In the genomic region with DNA sequence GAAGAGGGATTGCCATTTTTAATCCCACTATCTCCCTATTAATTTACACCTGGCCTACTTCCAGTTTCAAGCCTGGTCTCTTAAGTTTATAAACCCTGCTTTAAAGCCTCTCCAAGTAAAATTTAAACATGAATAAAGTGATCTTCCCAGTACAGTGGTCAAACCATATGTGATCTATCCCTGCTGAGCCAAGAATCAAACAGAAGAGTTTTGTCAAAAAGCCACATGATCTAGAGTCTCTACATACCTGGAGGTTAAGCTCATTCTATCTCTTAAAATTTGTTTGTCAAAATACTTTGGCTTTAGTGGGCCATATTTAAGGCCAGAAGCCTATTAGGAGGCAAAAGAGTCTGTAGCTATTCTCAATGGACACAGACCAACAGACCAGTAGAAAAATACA, we compare ENCODE assay signal across 24 cellular contexts. TPM values are rescaled to one million over a fixed set of nuclear protein-coding genes. Genes with fewer than 3 reads are reported as not detected.
"Had no signal": no experiment of that assay in that cellular context is flagged by ENCODE, and none has a peak within 500 bp of the region (broad histone marks: within the 10 kb centered on the region; RNA-seq: fewer than 3 reads in every experiment).

No MANE protein-coding gene starts in this region.

- H3K9me2 ChIP-seq: SK-N-SH had no signal

- H3K4me1 Mint-ChIP-seq: activated CD4-positive, alpha-beta memory T cell treated with anti-CD3 and anti-CD28 coated beads, Interleukin-2, amount 10 ng/mL, durations not matched to agents 7 days and 5 days; activated CD4-positive, alpha-beta T cell treated with anti-CD3 and anti-CD28 coated beads for 36 hours had no signal

- H3K9me3 ChIP-seq: SK-N-SH had no signal

- H3K9ac ChIP-seq: SK-N-SH had no signal

- H3K27ac Mint-ChIP-seq: activated CD4-positive, alpha-beta memory T cell treated with anti-CD3 and anti-CD28 coated beads, Interleukin-2, amount 10 ng/mL, durations not matched to agents 7 days and 5 days; activated CD4-positive, alpha-beta T cell treated with anti-CD3 and anti-CD28 coated beads for 36 hours; activated T-cell treated with anti-CD3 and anti-CD28 coated beads, Interleukin-2, amount 50 U/mL, for 72 hours; activated T-helper 2 cell treated with anti-CD3 and anti-CD28 coated beads, Interferon-gamma antibody, Interleukin-2, Interleukin-4, amounts not matched to agents 10 μg/mL and 5 μg/mL and 100 μg/mL, durations not matched to agents 14 hours and 24 hours and 36 hours had no signal

- H3K27me3 ChIP-seq: brain microvascular endothelial cell, cardiac muscle cell had no signal

- H3K27me3 Mint-ChIP-seq: activated CD4-positive, alpha-beta memory T cell treated with anti-CD3 and anti-CD28 coated beads, Interleukin-2, amount 10 ng/mL, durations not matched to agents 7 days and 5 days; activated CD4-positive, alpha-beta T cell treated with anti-CD3 and anti-CD28 coated beads for 36 hours had no signal

- DNase-seq: activated CD4-positive, alpha-beta memory T cell treated with anti-CD3 and anti-CD28 coated beads, Interleukin-2, amount 10 ng/mL, durations not matched to agents 7 days and 5 days; activated CD4-positive, alpha-beta T cell treated with anti-CD3 and anti-CD28 coated beads for 36 hours; activated CD4-positive, alpha-beta T cell treated with anti-CD3 and anti-CD28 coated beads, Interleukin-2, amount 50 U/mL, for 1 hour; activated naive CD4-positive, alpha-beta T cell treated with anti-CD3 and anti-CD28 coated beads, Interleukin-2, amount 50 U/mL, for 16 hours; activated T-cell treated with anti-CD3 and anti-CD28 coated beads for 4 hours; activated T-cell treated with anti-CD3 and anti-CD28 coated beads, Interleukin-2, amount 50 U/mL, for 72 hours; aorta; brain microvascular endothelial cell; Kasumi-1; NCI-H146; NCI-H187 treated with DMSO at 0.1 percent for 48 hours; NCI-H2081 treated with DMSO at 0.1 percent for 48 hours; NCI-H526 treated with DMSO at 0.1 percent for 48 hours; NCI-H82; SK-N-SH; T-helper 1 cell; WERI-Rb-1 had no signal

- H3K9me3 Mint-ChIP-seq: activated CD4-positive, alpha-beta memory T cell treated with anti-CD3 and anti-CD28 coated beads, Interleukin-2, amount 10 ng/mL, durations not matched to agents 7 days and 5 days; activated T-cell treated with anti-CD3 and anti-CD28 coated beads, Interleukin-2, amount 50 U/mL, for 72 hours; activated T-helper 2 cell treated with anti-CD3 and anti-CD28 coated beads, Interferon-gamma antibody, Interleukin-2, Interleukin-4, amounts not matched to agents 10 μg/mL and 5 μg/mL and 100 μg/mL, durations not matched to agents 14 hours and 24 hours and 36 hours had no signal

- H3K36me3 ChIP-seq: brain microvascular endothelial cell, WERI-Rb-1 had no signal

- ATAC-seq: activated CD4-positive, alpha-beta T cell treated with anti-CD3 and anti-CD28 coated beads for 36 hours; activated T-cell treated with anti-CD3 and anti-CD28 coated beads, Interleukin-2, amount 50 U/mL, for 72 hours had no signal

- H3K4me3 Mint-ChIP-seq: activated CD4-positive, alpha-beta memory T cell treated with anti-CD3 and anti-CD28 coated beads, Interleukin-2, amount 10 ng/mL, durations not matched to agents 7 days and 5 days; activated CD4-positive, alpha-beta T cell treated with anti-CD3 and anti-CD28 coated beads for 36 hours; activated T-cell treated with anti-CD3 and anti-CD28 coated beads, Interleukin-2, amount 50 U/mL, for 72 hours had no signal

- H3K27ac ChIP-seq: brain microvascular endothelial cell, cardiac muscle cell, WERI-Rb-1 had no signal

- H3K4me2 ChIP-seq: SK-N-SH had no signal

- FAIRE-seq: colon had no signal

- H3K4me3 ChIP-seq: cardiac muscle cell had no signal

RNA-seq across cellular contexts. Expression of a gene that starts 42.9 kb away (rescaled TPM):
- total RNA-seq: activated CD4-positive, alpha-beta memory T cell treated with anti-CD3 and anti-CD28 coated beads, Interleukin-2, amount 10 ng/mL, durations not matched to agents 7 days and 5 days; activated CD4-positive, alpha-beta T cell treated with anti-CD3 and anti-CD28 coated beads for 36 hours; activated CD8-positive, alpha-beta memory T cell treated with anti-CD3 and anti-CD28 coated beads for 36 hours; activated T-cell treated with anti-CD3 and anti-CD28 coated beads, Interleukin-2, amount 50 U/mL, for 72 hours; activated T-helper 2 cell treated with anti-CD3 and anti-CD28 coated beads, Interferon-gamma antibody, Interleukin-2, Interleukin-4, amounts not matched to agents 10 μg/mL and 5 μg/mL and 100 μg/mL, durations not matched to agents 14 hours and 24 hours and 36 hours; aorta; cardiac muscle cell; OCI-LY7; RPMI7951; T-helper 2 cell treated with Interferon-gamma antibody and Interleukin-4, amounts not matched to agents 100 ng/mL and 5 ng/mL, for 36 hours had no signal
